21 cellular contexts compared by ENCODE assay signal in genomic region chr6:7285416-7285815, GRCh38. TPM values are rescaled to one million over a fixed set of nuclear protein-coding genes. Genes with fewer than 3 reads are reported as not detected.
A peak's percentile ranks its signal among the peaks of the same experiment; 100 is the strongest.
DNase-seq lines count a peak whose midpoint lies in the region; ATAC-seq, FAIRE-seq and TF ChIP-seq lines count a peak whose summit lies in the region.
"Had no signal": no experiment of that assay in that cellular context is flagged by ENCODE, and none has a peak within 500 bp of the region (broad histone marks: within the 10 kb centered on the region; RNA-seq: fewer than 3 reads in every experiment).

No MANE protein-coding gene starts in this region.

- no peak overlapping the region for H3K27ac Mint-ChIP-seq in WTC11
- peak overlapping the region; percentile 93 for H3K27ac Mint-ChIP-seq in nephron progenitor cell
- H3K27ac Mint-ChIP-seq in progenitor cell of endocrine pancreas = no peak overlapping the region

- FAIRE-seq in HepG2 (lab: Jason Lieb, UNC) = no peak
- FAIRE-seq: D721Med, GM12878, GM19239, H1 had no signal

- no peak for DNase-seq in HepG2 (ENCODE audit: low spot score)
- DNase-seq in right lobe of liver = no peak
- no peak for DNase-seq in WTC11 (ENCODE audit: low spot score)
- DNase-seq in nephron progenitor cell = no peak
- DNase-seq in progenitor cell of endocrine pancreas (ENCODE audit: low spot score, unreplicated experiment) = no peak
- no peak for DNase-seq in stimulated activated CD4-positive, alpha-beta T cell treated with anti-CD3 and anti-CD28 coated beads, Interleukin-15, amount 100 ng/mL, for 24 hours
- no peak for DNase-seq in A172 (ENCODE audit: low spot score)
- DNase-seq: 8988T; C1 segment of cervical spinal cord; CD8-positive, alpha-beta memory T cell; DMS 273 treated with DMSO at 0.1 percent for 48 hours; DMS79; EL; GDM1; GM23248; H7; HCEC 1CT had no signal

- H3K9me3 ChIP-seq in HepG2 (ENCODE audit: low read length) (no peaks in the 10 kb centered on the region), right lobe of liver (no peaks in the 10 kb centered on the region)

- no peak overlapping the region for H3K4me2 ChIP-seq in HepG2 (ENCODE audit: low read depth, low read length)

- H3K27me3 Mint-ChIP-seq in WTC11 (ENCODE audit: low read depth) (no peaks in the 10 kb centered on the region), nephron progenitor cell (ENCODE audit: low read depth, poor library complexity) (no peaks in the 10 kb centered on the region), progenitor cell of endocrine pancreas (no peaks in the 10 kb centered on the region)

- H3K4me1 ChIP-seq in HepG2 (ENCODE audit: insufficient read depth, low read length) = no peaks in the 10 kb centered on the region
- H3K4me1 ChIP-seq in right lobe of liver = no peaks in the 10 kb centered on the region

- H2AFZ ChIP-seq in HepG2 (ENCODE audit: low read length) = no peak overlapping the region
- H2AFZ ChIP-seq: GM23248 had no signal

- TF ChIP-seq EP300 in HepG2 (IDR thresholded peaks at IDR 0.05; ENCODE audit: low read depth in 2 of 2, low read length in 2 of 2) (no peak), HepG2 (CRISPR knock-in tag; IDR thresholded peaks at IDR 0.05; ENCODE audit: borderline replicate concordance) (no peak)

- no peak overlapping the region for H3K27ac ChIP-seq in HepG2 (ENCODE audit: extremely low read length, insufficient read depth, low read length)
- H3K27ac ChIP-seq in right lobe of liver = no peak overlapping the region
- H3K27ac ChIP-seq: GM23248 had no signal

- H3K27me3 ChIP-seq in HepG2 (ENCODE audit: control insufficient read depth in 1 of 2, insufficient read depth in 2 of 2, low read length in 2 of 2) (no peaks in the 10 kb centered on the region), right lobe of liver (no peaks in the 10 kb centered on the region)

- H3K9me3 Mint-ChIP-seq in WTC11 (no peaks in the 10 kb centered on the region), nephron progenitor cell (no peaks in the 10 kb centered on the region), progenitor cell of endocrine pancreas (ENCODE audit: low read depth) (no peaks in the 10 kb centered on the region)
- H3K9me3 Mint-ChIP-seq: CD8-positive, alpha-beta memory T cell had no signal

- intact Hi-C loops in HepG2 (cut with micrococcal nuclease; ENCODE audit: unreplicated experiment) = no loop called here
- intact Hi-C loops in right lobe of liver (cut with DNase I) = no loop called here

- no peaks in the 10 kb centered on the region for H3K79me2 ChIP-seq in HepG2 (ENCODE audit: insufficient read depth, low read length)

- POLR2A ChIA-PET in HepG2 (lab: Yijun Ruan, JAX) (interaction anchor here (1.5 kb wide), 1 partner anchor 104 kb away, joined by 4 read pairs; the partner anchor contains the start of genes CAGE1 and RIOK1), WTC11 (lab: Charles Lee) (no interaction called here)

- H3K9ac ChIP-seq in HepG2 (ENCODE audit: insufficient read depth, low read depth, low read length) = no peak overlapping the region
- H3K9ac ChIP-seq: GM23248 had no signal

- WGBS in HepG2 (ENCODE audit: low lambda C conversion rate) = 97% methylated on average over 6 of the region's 6 CpGs
- 100% methylated on average over 5 of the region's 6 CpGs for WGBS in right lobe of liver (ENCODE audit: insufficient coverage, low coverage, low lambda C conversion rate, missing lambda C conversion rate)

- BruUV-seq in HepG2 (replicated peaks; lab: Mats Ljungman, UMichigan) = no TSS peak

- in situ Hi-C loops in HepG2 (cut with HindIII; ENCODE audit: extremely low pct_ligation_motif_present, low pct_unique_long_range_greater_than_20kb) = loop anchor here (10.0 kb wide), 1 partner anchor 329 kb away; no protein-coding TSS in a partner anchor

- 0 out of 2 replicates have a peak, but pooled peaks cover 4% of the 10 kb centered on the region for H3K4me1 Mint-ChIP-seq in WTC11
- peaks cover 13% of the 10 kb centered on the region for H3K4me1 Mint-ChIP-seq in nephron progenitor cell
- no peaks in the 10 kb centered on the region for H3K4me1 Mint-ChIP-seq in progenitor cell of endocrine pancreas (ENCODE audit: low read depth)

- no peak for TF ChIP-seq RAD21 in HepG2 (CRISPR knock-in tag; IDR thresholded peaks at IDR 0.05)

- no peak for TF ChIP-seq POLR2A in HepG2 (IDR thresholded peaks at IDR 0.05; ENCODE audit: insufficient read depth in 1 of 2, low read depth in 2 of 2, low read length in 2 of 2)
- TF ChIP-seq POLR2A in right lobe of liver (IDR thresholded peaks at IDR 0.05) = no peak

- H3K36me3 ChIP-seq in HepG2 (replicated peaks in 1 of 2; ENCODE audit: control insufficient read depth in 1 of 2, insufficient read depth in 2 of 2, low read length in 2 of 2) (peaks cover 10 to 55% of the 10 kb centered on the region in 2 experiments), right lobe of liver (peaks cover 0 to 36% (median 14%) of the 10 kb centered on the region in 4 donors)

- H3K4me3 Mint-ChIP-seq in WTC11 = no peak overlapping the region
- H3K4me3 Mint-ChIP-seq in nephron progenitor cell = no peak overlapping the region
- no peak overlapping the region for H3K4me3 Mint-ChIP-seq in progenitor cell of endocrine pancreas (ENCODE audit: low read depth)

- no peaks in the 10 kb centered on the region for H4K20me1 ChIP-seq in HepG2 (ENCODE audit: insufficient read depth, low read length)

- ATAC-seq in HepG2 (no peak), right lobe of liver (no peak), WTC11 (no peak)
- ATAC-seq: GM12878 had no signal

- H3K36me3 Mint-ChIP-seq in WTC11 (peaks cover 36% of the 10 kb centered on the region), nephron progenitor cell (ENCODE audit: low read depth) (peaks cover 57% of the 10 kb centered on the region), progenitor cell of endocrine pancreas (ENCODE audit: insufficient read depth) (peaks cover 12% of the 10 kb centered on the region)

- H3K4me3 ChIP-seq in HepG2 (replicated peaks in 1 of 3; ENCODE audit: insufficient read depth in 1 of 3, low read depth in 2 of 3, low read length in 3 of 3) (no peak overlapping the region), right lobe of liver (no peak overlapping the region)
- H3K4me3 ChIP-seq: GM12878, GM23248 had no signal

- CTCF ChIA-PET in HepG2 (lab: Yijun Ruan, JAX; ENCODE audit: low intra/inter-chr PET ratio, low total read pairs) (no interaction called here), WTC11 (lab: Charles Lee) (interaction anchor here (0.7 to 0.9 kb wide), 2 partner anchors 10 to 11 kb away, joined by 3 read pairs; no protein-coding TSS in a partner anchor)

- no peak for TF ChIP-seq CTCF in HepG2 (CRISPR knock-in tag; IDR thresholded peaks at IDR 0.05)
- TF ChIP-seq CTCF in right lobe of liver (IDR thresholded peaks at IDR 0.05) = no peak
- no peak for TF ChIP-seq CTCF in WTC11 (IDR thresholded peaks at IDR 0.05)
- TF ChIP-seq CTCF in nephron progenitor cell (IDR thresholded peaks at IDR 0.05) = no peak
- no peak for TF ChIP-seq CTCF in progenitor cell of endocrine pancreas (IDR thresholded peaks at IDR 0.05; ENCODE audit: unreplicated experiment)

TF ChIP-seq in HepG2, 621 proteins besides CTCF, POLR2A, EP300 and RAD21:
- TF ChIP-seq TAF1 (CRISPR knock-in tag; IDR thresholded peaks at IDR 0.05) (no peak), POLR2AphosphoS5 (IDR thresholded peaks at IDR 0.05; ENCODE audit: low read depth, low read length) (0 out of 2 replicates have a peak, but pooled peaks have one; percentile 3), ZNF121 (CRISPR knock-in tag; IDR thresholded peaks at IDR 0.05) (peak; percentile 90)

RNA-seq across cellular contexts. Expression of gene SSR1, which starts 27.6 kb away (rescaled TPM):
- total RNA-seq in HepG2 (2016; rRNA removed; fragmentation: Illumina TruSeq; extraction: Trizol) = 208 and 243 TPM in 2 replicates
- 39.6 and 42.9 TPM in 2 replicates for total RNA-seq in HepG2 (2016; cell fraction: cytosol; rRNA removed; fragmentation: Illumina TruSeq; extraction: Trizol; ENCODE audit: low read depth)
- 200 and 237 TPM in 2 replicates for total RNA-seq in HepG2 (2016; cell fraction: insoluble cytoplasmic fraction; rRNA removed; fragmentation: Illumina TruSeq; extraction: Trizol)
- 91.8 and 97.7 TPM in 2 replicates for total RNA-seq in HepG2 (2016; cell fraction: membrane; rRNA removed; fragmentation: Illumina TruSeq; extraction: Trizol)
- total RNA-seq in HepG2 (2016; cell fraction: nucleus; rRNA removed; fragmentation: Illumina TruSeq; extraction: Trizol) = 235 and 275 TPM in 2 replicates
- 135 and 203 TPM in 2 replicates for polyA plus RNA-seq in HepG2 (2011; rRNA removed)
- 77.3 and 119 TPM in 2 replicates for polyA plus RNA-seq in HepG2 (2011; cell fraction: cytosol; rRNA removed)
- polyA plus RNA-seq in HepG2 (2011; cell fraction: nucleus; rRNA removed) = 28.6 and 39.3 TPM in 2 replicates
- 148 and 179 TPM in 2 replicates for polyA plus RNA-seq in HepG2 (2012)
- polyA plus RNA-seq in HepG2 (2016; cell fraction: cytosol; fragmentation: Illumina TruSeq; extraction: Trizol; ENCODE audit: low read depth) = 33.8 and 41.9 TPM in 2 replicates
- polyA plus RNA-seq in HepG2 (2016; cell fraction: insoluble cytoplasmic fraction; fragmentation: Illumina TruSeq; extraction: Trizol; ENCODE audit: low read depth) = 176 and 181 TPM in 2 replicates
- 64.9 and 66.7 TPM in 2 replicates for polyA plus RNA-seq in HepG2 (2016; cell fraction: membrane; fragmentation: Illumina TruSeq; extraction: Trizol; ENCODE audit: low read depth)
- polyA plus RNA-seq in HepG2 (2016; cell fraction: nucleus; fragmentation: Illumina TruSeq; extraction: Trizol; ENCODE audit: insufficient read depth, low read depth) = 275 and 279 TPM in 2 replicates
- polyA minus RNA-seq in HepG2 (2011; rRNA and poly(A)+ RNA removed; ENCODE audit: low replicate concordance) = 76.5 and 121 TPM in 2 replicates
- polyA minus RNA-seq in HepG2 (2011; cell fraction: cytosol; rRNA and poly(A)+ RNA removed) = 135 and 140 TPM in 2 replicates
- 83.2 and 87.0 TPM in 2 replicates for polyA minus RNA-seq in HepG2 (2011; cell fraction: nucleus; rRNA and poly(A)+ RNA removed)
- 100 to 1,000 TPM in 2 of 6 experiments, 10 to 100 TPM in 4; 60.8 to 110 (median 90.5) TPM for total RNA-seq in right lobe of liver
- total RNA-seq in WTC11 (2021) = 86.4 to 96.7 TPM (median 91.6 TPM) in 3 replicates
- total RNA-seq in progenitor cell of endocrine pancreas = 112 and 113 TPM in 2 replicates
- total RNA-seq in A172 (2014; rRNA removed; shearing (Covaris generic)) = 110 TPM in 2 replicates

Comparison
In these comparisons a context has a peak if more than half of its experiments do, and no peak if none do; other contexts are left out.
1. Of the 50 proteins assayed by ChIP-seq in both HepG2 and WTC11: peak only in HepG2: none; only in WTC11: none; in both: ZNF121; in neither: 49.